In the genomic region with DNA sequence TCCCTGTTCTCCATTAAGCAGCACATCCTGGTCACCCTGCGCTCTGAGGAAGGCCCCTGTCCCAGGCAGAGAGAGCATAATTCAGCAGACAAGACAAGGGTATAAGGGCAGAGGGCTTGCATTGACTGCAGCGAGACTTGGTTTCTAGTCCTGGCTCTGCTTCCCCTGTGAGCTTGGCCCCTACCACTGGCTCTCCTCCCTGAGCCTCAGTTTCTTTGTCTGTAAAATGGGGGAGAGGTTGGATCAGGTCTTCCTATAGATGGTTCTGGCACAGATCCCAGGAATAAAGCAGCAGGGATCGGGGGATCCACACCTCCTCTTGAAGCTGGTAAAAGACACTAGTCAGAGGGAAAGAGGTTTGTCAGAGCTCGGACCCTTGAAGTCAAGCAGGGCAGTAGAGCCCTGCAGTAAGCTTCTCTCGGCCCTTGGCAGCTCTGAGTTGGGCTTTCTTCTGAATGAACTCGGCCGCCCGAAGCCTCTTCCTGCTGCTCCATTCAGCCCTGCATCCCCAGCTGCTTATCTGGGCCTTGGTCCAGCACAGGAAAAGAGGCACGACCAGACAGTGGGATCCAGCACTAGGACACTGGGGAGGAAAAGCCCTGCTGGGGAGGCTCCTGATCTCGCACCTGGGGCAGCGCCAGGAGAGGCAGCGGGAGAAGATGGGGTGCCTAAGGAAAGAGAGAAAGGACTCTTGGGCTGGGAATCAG, we compare ENCODE assay signal across 9 cellular contexts. TPM values are rescaled to one million over a fixed set of nuclear protein-coding genes. Genes with fewer than 3 reads are reported as not detected.
DNase-seq lines count a peak whose midpoint lies in the region; ATAC-seq and TF ChIP-seq lines count a peak whose summit lies in the region.
"Had no signal": no experiment of that assay in that cellular context is flagged by ENCODE, and none has a peak within 500 bp of the region (broad histone marks: within the 10 kb centered on the region; RNA-seq: fewer than 3 reads in every experiment).

No MANE protein-coding gene starts in this region.

- H3K27ac ChIP-seq in GM23338 (ENCODE audit: low read depth) (peak overlapping the region; percentile 19; the same call in 1 of the 2 replicates), hepatocyte (peak overlapping the region; percentile 94), gastrocnemius medialis (peak overlapping the region in 1 of 4 donors; percentile 43), tibial artery (no peak overlapping the region)

- no peaks in the 10 kb centered on the region; the same call in 2 of the 3 replicates for H3K9me3 Mint-ChIP-seq in GM23338
- H3K9me3 Mint-ChIP-seq: activated CD4-positive, alpha-beta T cell treated with anti-CD3 and anti-CD28 coated beads, Interleukin-2, amount 10 ng/mL, durations not matched to agents 24 days and 14 days had no signal

- peaks cover 21% of the 10 kb centered on the region for H3F3A ChIP-seq in GM23338 (replicated peaks; ENCODE audit: low read depth)

- H3K9me3 ChIP-seq in hepatocyte (ENCODE audit: low read depth) = no peaks in the 10 kb centered on the region
- H3K9me3 ChIP-seq in gastrocnemius medialis = no peaks in the 10 kb centered on the region
- no peaks in the 10 kb centered on the region for H3K9me3 ChIP-seq in tibial artery

- H3K27ac Mint-ChIP-seq in GM23338 = no peak overlapping the region
- H3K27ac Mint-ChIP-seq: activated CD4-positive, alpha-beta T cell treated with anti-CD3 and anti-CD28 coated beads, Interleukin-2, amount 10 ng/mL, durations not matched to agents 24 days and 14 days had no signal

- H3K4me3 ChIP-seq in GM23338 (peak overlapping the region; percentile 91; the same call in 1 of the 2 replicates), hepatocyte (peak overlapping the region; percentile 83), gastrocnemius medialis (peak overlapping the region in 3 of 4 donors; percentile 1 to 5 (median 4)), tibial artery (no peak overlapping the region)

- DNase-seq in GM23338 (ENCODE audit: low spot score) (no peak), amniotic epithelial cell (ENCODE audit: low read depth) (peak; percentile 55), hepatocyte (ENCODE audit: low spot score) (peak; percentile 41), gastrocnemius medialis (peak in 1 of 2 donors; percentile 19), tibial artery (no peak), KBM-7 (no peak)
- DNase-seq in activated CD4-positive, alpha-beta T cell treated with anti-CD3 and anti-CD28 coated beads for 48 hours = no peak
- DNase-seq in activated CD4-positive, CD25-positive, alpha-beta regulatory T cell treated with anti-CD3 and anti-CD28 coated beads, Interleukin-2, amount 50 U/mL, for 72 hours = no peak
- DNase-seq: activated CD4-positive, alpha-beta T cell treated with anti-CD3 and anti-CD28 coated beads, Interleukin-2, amount 10 ng/mL, durations not matched to agents 24 days and 14 days had no signal

- H3K27me3 Mint-ChIP-seq in GM23338 (ENCODE audit: insufficient read depth, low read depth, poor library complexity) = peaks cover 17% of the 10 kb centered on the region

- H3K36me3 ChIP-seq in GM23338 (ENCODE audit: insufficient read depth) (no peaks in the 10 kb centered on the region), hepatocyte (replicated peaks; ENCODE audit: insufficient read depth, low read depth) (no peaks in the 10 kb centered on the region), gastrocnemius medialis (no peaks in the 10 kb centered on the region), tibial artery (no peaks in the 10 kb centered on the region)

- H4K20me1 ChIP-seq in GM23338 (replicated peaks; ENCODE audit: insufficient read depth) (no peaks in the 10 kb centered on the region), hepatocyte (ENCODE audit: insufficient read depth, poor library complexity, severe bottlenecking) (peaks cover 9% of the 10 kb centered on the region)

- intact Hi-C loops in gastrocnemius medialis (cut with DNase I; ENCODE audit: low total_unique reads) = no loop called here
- intact Hi-C loops in tibial artery (cut with DNase I; ENCODE audit: low total_unique reads) = no loop called here

- 58% methylated on average over 12 of the region's 12 CpGs for WGBS in hepatocyte (ENCODE audit: low lambda C conversion rate, missing lambda C conversion rate)

- 0 out of 2 replicates have a peak, but pooled peaks cover 5% of the 10 kb centered on the region for H3K79me2 ChIP-seq in GM23338 (replicated peaks; ENCODE audit: insufficient read depth)
- peaks cover 64% of the 10 kb centered on the region for H3K79me2 ChIP-seq in hepatocyte

- H3K4me1 Mint-ChIP-seq in GM23338 = peaks cover 55% of the 10 kb centered on the region
- H3K4me1 Mint-ChIP-seq: activated CD4-positive, alpha-beta T cell treated with anti-CD3 and anti-CD28 coated beads, Interleukin-2, amount 10 ng/mL, durations not matched to agents 24 days and 14 days had no signal

- peak overlapping the region; percentile 80 for H3K4me3 Mint-ChIP-seq in GM23338
- H3K4me3 Mint-ChIP-seq: activated CD4-positive, alpha-beta T cell treated with anti-CD3 and anti-CD28 coated beads, Interleukin-2, amount 10 ng/mL, durations not matched to agents 24 days and 14 days had no signal

- TF ChIP-seq CTCF in GM23338 (conservative IDR thresholded peaks at IDR 0.05; ENCODE audit: low read depth in 2 of 2) (no peak), hepatocyte (IDR thresholded peaks at IDR 0.05; ENCODE audit: poor library complexity) (no peak), gastrocnemius medialis (IDR thresholded peaks at IDR 0.05 in 4 of 5, conservative IDR thresholded peaks at IDR 0.05 in 1 of 5) (no peak), tibial artery (IDR thresholded peaks at IDR 0.05) (no peak)

- no peak for ATAC-seq in GM23338
- peak; percentile 49 to 53 for ATAC-seq in gastrocnemius medialis

- in situ Hi-C loops in gastrocnemius medialis (cut with MboI; ENCODE audit: low sequenced_read_pairs in 4 of 4) (no loop called here), KBM-7 (cut with MboI; ENCODE audit: low pct_unique_long_range_greater_than_20kb, low sequenced_read_pairs) (no loop called here)

- H3K36me3 Mint-ChIP-seq in GM23338 (ENCODE audit: low read depth) = no peaks in the 10 kb centered on the region; the same call in 2 of the 3 replicates

- H2AFZ ChIP-seq in GM23338 = peak overlapping the region; percentile 98; the same call in 1 of the 2 replicates
- H2AFZ ChIP-seq in hepatocyte = no peak overlapping the region

- no peak for TF ChIP-seq POLR2A in gastrocnemius medialis (IDR thresholded peaks at IDR 0.05)

- H3K4me1 ChIP-seq in GM23338 (ENCODE audit: insufficient read depth) (peaks cover 40% of the 10 kb centered on the region), hepatocyte (ENCODE audit: insufficient read depth) (peaks cover 48% of the 10 kb centered on the region), gastrocnemius medialis (peaks cover 12 to 16% of the 10 kb centered on the region in 2 donors), tibial artery (peaks cover 0 to 37% (median 26%) of the 10 kb centered on the region in 4 donors)

- H3K4me2 ChIP-seq in GM23338 (peak overlapping the region; percentile 98), hepatocyte (peak overlapping the region; percentile 90)

- H3K9me2 ChIP-seq in GM23338 (ENCODE audit: insufficient read depth) (peaks cover 4% of the 10 kb centered on the region; the same call in 1 of the 2 replicates), hepatocyte (replicated peaks; ENCODE audit: insufficient read depth) (no peaks in the 10 kb centered on the region)

- H3K27me3 ChIP-seq in GM23338 (ENCODE audit: insufficient read depth) = 0 out of 2 replicates have a peak, but pooled peaks cover 2% of the 10 kb centered on the region
- H3K27me3 ChIP-seq in hepatocyte = no peaks in the 10 kb centered on the region
- H3K27me3 ChIP-seq in gastrocnemius medialis = peaks cover 12 to 30% (median 19%) of the 10 kb centered on the region in 3 donors
- H3K27me3 ChIP-seq in tibial artery = peaks cover 4 to 44% of the 10 kb centered on the region in 2 donors

TF ChIP-seq in GM23338, 12 proteins besides CTCF, POLR2A, EP300 and RAD21:
- TF ChIP-seq, protein P1, sequence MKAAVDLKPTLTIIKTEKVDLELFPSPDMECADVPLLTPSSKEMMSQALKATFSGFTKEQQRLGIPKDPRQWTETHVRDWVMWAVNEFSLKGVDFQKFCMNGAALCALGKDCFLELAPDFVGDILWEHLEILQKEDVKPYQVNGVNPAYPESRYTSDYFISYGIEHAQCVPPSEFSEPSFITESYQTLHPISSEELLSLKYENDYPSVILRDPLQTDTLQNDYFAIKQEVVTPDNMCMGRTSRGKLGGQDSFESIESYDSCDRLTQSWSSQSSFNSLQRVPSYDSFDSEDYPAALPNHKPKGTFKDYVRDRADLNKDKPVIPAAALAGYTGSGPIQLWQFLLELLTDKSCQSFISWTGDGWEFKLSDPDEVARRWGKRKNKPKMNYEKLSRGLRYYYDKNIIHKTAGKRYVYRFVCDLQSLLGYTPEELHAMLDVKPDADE (IDR thresholded peaks at IDR 0.05) = no peak
- TF ChIP-seq EZH2 (IDR thresholded peaks at IDR 0.05; ENCODE audit: low read depth, unreplicated experiment) = no peak
- no peak for TF ChIP-seq JUNB (IDR thresholded peaks at IDR 0.05; ENCODE audit: unreplicated experiment)
- TF ChIP-seq ZNF114 (CRISPR knock-in tag; IDR thresholded peaks at IDR 0.05) = no peak
- no peak for TF ChIP-seq STAT1 (IDR thresholded peaks at IDR 0.05; ENCODE audit: unreplicated experiment)

RNA-seq across cellular contexts. Expression of gene CREB3L1, which starts 2.1 kb away (rescaled TPM):
- 4.5 and 8.5 TPM in 2 replicates for total RNA-seq in GM23338 (2014; rRNA removed; shearing (Covaris generic))
- polyA plus RNA-seq in GM23338 (2016; fragmentation: Nextera tagmentation; extraction: Ambion mirVana) (10.3 and 10.4 TPM in 2 replicates), hepatocyte (275 and 276 TPM in 2 replicates)
- total RNA-seq in hepatocyte (20.3 and 22.9 TPM in 2 replicates), gastrocnemius medialis (under 1 TPM; 0.27 to 0.69 (median 0.57) TPM)

Comparison
In these comparisons a context has a peak if more than half of its experiments do, and no peak if none do; other contexts are left out.
1. DNase-seq: peak in amniotic epithelial cell (single experiment) and hepatocyte (single experiment); none in GM23338 (single experiment), tibial artery (0 of 2), activated CD4-positive, alpha-beta T cell treated with anti-CD3 and anti-CD28 coated beads for 48 hours (single experiment), KBM-7 (single experiment) and activated CD4-positive, CD25-positive, alpha-beta regulatory T cell treated with anti-CD3 and anti-CD28 coated beads, Interleukin-2, amount 50 U/mL, for 72 hours (single experiment).
2. H3K27ac ChIP-seq: peak in GM23338 (single experiment) and hepatocyte (single experiment); none in tibial artery (0 of 2).
3. H3K4me3 ChIP-seq: peak in GM23338 (single experiment), hepatocyte (single experiment) and gastrocnemius medialis (3 of 4); none in tibial artery (0 of 2).